ENCODE assay signal across 10 cellular contexts in the genomic region with DNA sequence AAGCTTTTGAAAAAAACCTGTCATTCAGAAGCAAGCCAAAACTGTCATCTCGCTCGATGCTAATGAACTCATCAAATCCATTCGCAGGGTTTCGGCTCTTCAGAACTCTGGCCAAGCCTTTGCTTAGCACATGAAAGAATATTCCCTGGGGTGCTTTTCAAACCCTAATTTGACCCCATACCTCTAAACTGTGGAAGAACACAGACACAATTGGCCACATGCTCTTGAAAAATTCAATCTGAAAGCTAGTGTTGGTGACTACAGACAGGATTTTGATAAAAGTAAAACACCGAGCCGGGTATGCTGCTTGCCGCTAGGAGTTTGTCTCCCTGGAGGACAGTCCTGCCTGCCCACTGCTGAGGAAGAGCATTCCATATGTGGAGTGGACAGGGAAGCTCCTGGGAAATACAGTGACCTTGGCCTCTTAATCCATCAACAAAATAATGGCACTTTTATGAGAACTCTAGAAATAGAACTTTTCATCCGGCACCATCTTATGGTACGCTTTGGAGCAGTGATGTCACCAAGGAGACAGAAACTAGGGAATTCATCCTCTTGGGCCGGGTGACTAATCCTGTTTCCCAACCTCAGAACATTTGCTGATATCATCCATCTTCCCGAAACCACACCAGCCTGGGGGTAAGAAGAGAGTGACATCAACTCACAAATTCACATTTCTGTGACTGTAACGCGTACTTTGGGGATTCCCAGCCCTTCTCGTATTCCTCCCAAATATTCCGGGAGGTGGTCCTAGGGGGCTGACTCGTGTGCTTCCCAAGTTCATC. TPM values are rescaled to one million over a fixed set of nuclear protein-coding genes. Genes with fewer than 3 reads are reported as not detected.
DNase-seq lines count a peak whose midpoint lies in the region; ATAC-seq, FAIRE-seq and TF ChIP-seq lines count a peak whose summit lies in the region.
"Had no signal": no experiment of that assay in that cellular context is flagged by ENCODE, and none has a peak within 500 bp of the region (broad histone marks: within the 10 kb centered on the region; RNA-seq: fewer than 3 reads in every experiment).

No MANE protein-coding gene starts in this region.

- no peaks in the 10 kb centered on the region; the same call in 1 of the 2 replicates for H4K20me1 ChIP-seq in K562 (replicated peaks; ENCODE audit: control insufficient read depth, insufficient read depth, low read length)

- CTCF ChIA-PET in K562 (lab: Yijun Ruan, JAX; ENCODE audit: low intra/inter-chr PET ratio) = no interaction called here

- TF ChIP-seq EP300 in K562 (IDR thresholded peaks at IDR 0.05; ENCODE audit: low read length) = no peak

- H3K9me3 ChIP-seq in left ventricle myocardium inferior (replicated peaks) = no peaks in the 10 kb centered on the region
- H3K9me3 ChIP-seq in K562 (replicated peaks; ENCODE audit: control insufficient read depth, insufficient read depth, low read depth, low read length) = no peaks in the 10 kb centered on the region
- H3K9me3 ChIP-seq in iPS-18a (ENCODE audit: control insufficient read depth, low read depth, low read length) = no peaks in the 10 kb centered on the region
- no peaks in the 10 kb centered on the region for H3K9me3 ChIP-seq in vagina
- H3K9me3 ChIP-seq: thoracic aorta had no signal

- intact Hi-C loops in left ventricle myocardium inferior (cut with micrococcal nuclease) = loop anchor here (10.0 kb wide), 1 partner anchor 106 kb away; no protein-coding TSS in a partner anchor
- intact Hi-C loops in Right ventricle myocardium inferior (cut with DNase I) = no loop called here
- intact Hi-C loops in K562 (cut with micrococcal nuclease) = loop anchor here (10.0 kb wide), 2 partner anchors 186 to 576 kb away; no protein-coding TSS in a partner anchor
- intact Hi-C loops in vagina (cut with DNase I) = loop anchor here (5.0 kb wide), 1 partner anchor 243 kb away; no protein-coding TSS in a partner anchor

- no peak for ATAC-seq in Right ventricle myocardium inferior
- no peak for ATAC-seq in K562
- ATAC-seq in GM19395 (IDR thresholded peaks at IDR 0.05; ENCODE audit: unreplicated experiment) = no peak

- no peaks in the 10 kb centered on the region for H3K9me1 ChIP-seq in K562 (ENCODE audit: control insufficient read depth, insufficient read depth, low read length)

- H3K4me1 ChIP-seq in left ventricle myocardium inferior (peaks cover 37% of the 10 kb centered on the region), K562 (replicated peaks in 1 of 2; ENCODE audit: control insufficient read depth in 2 of 2, insufficient read depth in 2 of 2, low read length in 2 of 2) (peaks cover 0 to 5% of the 10 kb centered on the region in 2 experiments; a peak in 3 of 5 replicates), iPS-18a (ENCODE audit: control insufficient read depth, low read depth, low read length) (peaks cover 26% of the 10 kb centered on the region), vagina (peaks cover 63% of the 10 kb centered on the region)

- H3K9ac ChIP-seq in K562 (ENCODE audit: insufficient read depth in 1 of 2, low read depth in 2 of 2, low read length in 2 of 2) (no peak overlapping the region), iPS-18a (ENCODE audit: low read length) (peak overlapping the region; percentile 21)

- no peak overlapping the region for H3K4me3 ChIP-seq in left ventricle myocardium inferior
- H3K4me3 ChIP-seq in K562 = no peak overlapping the region
- peak overlapping the region; percentile 33 for H3K4me3 ChIP-seq in iPS-18a (ENCODE audit: low read length)
- H3K4me3 ChIP-seq in vagina = no peak overlapping the region
- H3K4me3 ChIP-seq: thoracic aorta had no signal

- TF ChIP-seq POLR2A in K562 (conservative IDR thresholded peaks at IDR 0.05) (no peak), vagina (IDR thresholded peaks at IDR 0.05) (no peak)

- no peak overlapping the region for H2AFZ ChIP-seq in K562 (ENCODE audit: low read depth, low read length)

- H3K27me3 ChIP-seq in left ventricle myocardium inferior (ENCODE audit: low read depth) (no peaks in the 10 kb centered on the region), K562 (ENCODE audit: control insufficient read depth in 2 of 2, insufficient read depth in 2 of 2, low read length in 2 of 2) (peaks cover 34 to 63% of the 10 kb centered on the region in 2 experiments), iPS-18a (ENCODE audit: control insufficient read depth, insufficient read depth, low read length) (peaks cover 34% of the 10 kb centered on the region), vagina (no peaks in the 10 kb centered on the region)

- in situ Hi-C loops in K562 (cut with MboI) = loop anchor here (10.0 kb wide), 2 partner anchors 396 to 566 kb away; no protein-coding TSS in a partner anchor

- peak overlapping the region; percentile 4 for H3K27ac ChIP-seq in left ventricle myocardium inferior (replicated peaks)
- H3K27ac ChIP-seq in K562 (ENCODE audit: extremely low read depth, low read depth, low read length) = no peak overlapping the region
- peak overlapping the region; percentile 10 for H3K27ac ChIP-seq in iPS-18a (ENCODE audit: low read length)
- peak overlapping the region; percentile 65 for H3K27ac ChIP-seq in vagina
- H3K27ac ChIP-seq: thoracic aorta had no signal

- H3K36me3 ChIP-seq in left ventricle myocardium inferior (no peaks in the 10 kb centered on the region), K562 (ENCODE audit: control insufficient read depth, insufficient read depth, low read length) (no peaks in the 10 kb centered on the region), iPS-18a (ENCODE audit: control insufficient read depth, low read depth, low read length) (no peaks in the 10 kb centered on the region), vagina (no peaks in the 10 kb centered on the region)
- H3K36me3 ChIP-seq: thoracic aorta had no signal

- no TSS peak for BruUV-seq in K562 (replicated peaks; lab: Mats Ljungman, UMichigan)

- POLR2A ChIA-PET in K562 (lab: Yijun Ruan, JAX) = interaction anchor here (0.7 to 1.1 kb wide), 4 partner anchors 14 to 101 kb away, joined by 3 read pairs; no protein-coding TSS in a partner anchor

- FAIRE-seq in K562 (lab: Jason Lieb, UNC) = no peak

- DNase-seq in left ventricle myocardium inferior (no peak), Right ventricle myocardium inferior (ENCODE audit: missing footprints) (no peak), K562 (ENCODE audit: extremely low read depth in 1 of 4, low spot score in 3 of 4) (no peak), vagina (ENCODE audit: extremely low spot score in 2 of 2) (no peak), HuH-7 (ENCODE audit: low spot score) (no peak)
- DNase-seq in activated CD4-positive, alpha-beta T cell treated with anti-CD3 and anti-CD28 coated beads for 1 hour = no peak
- DNase-seq: stimulated activated CD4-positive, alpha-beta T cell treated with anti-CD3 and anti-CD28 coated beads, Interleukin-12 subunit alpha, Interleukin-12 subunit beta, amount 100 ng/mL, for 4 hours had no signal

- TF ChIP-seq CTCF in left ventricle myocardium inferior (IDR thresholded peaks at IDR 0.05; ENCODE audit: borderline replicate concordance) (no peak), K562 (IDR thresholded peaks at IDR 0.05 in 2 of 3, conservative IDR thresholded peaks at IDR 0.05 in 1 of 3; ENCODE audit: insufficient read depth in 2 of 3, low read depth in 1 of 3, low read length in 3 of 3) (no peak), vagina (IDR thresholded peaks at IDR 0.05) (no peak)

- no peak overlapping the region for H3K4me2 ChIP-seq in K562 (ENCODE audit: insufficient read depth, low read length)

- no peak for TF ChIP-seq RAD21 in K562 (CRISPR knock-in tag; conservative IDR thresholded peaks at IDR 0.05 in 1 of 2, IDR thresholded peaks at IDR 0.05 in 1 of 2)

- WGBS in K562 (ENCODE audit: insufficient coverage, low coverage, missing lambda C conversion rate) = 12% methylated on average over 16 of the region's 16 CpGs

- H3K79me2 ChIP-seq in K562 (ENCODE audit: control insufficient read depth, insufficient read depth, low read length) = no peaks in the 10 kb centered on the region

TF ChIP-seq in K562, 482 proteins besides CTCF, POLR2A, EP300 and RAD21 (continues in another document):
- no peak for TF ChIP-seq CEBPG (CRISPR knock-in tag; IDR thresholded peaks at IDR 0.05)
- peak in 1 of 2 experiments; percentile 50; a peak in 1 of 4 replicates for TF ChIP-seq CEBPG (tag; conservative IDR thresholded peaks at IDR 0.05 in 1 of 2, IDR thresholded peaks at IDR 0.05 in 1 of 2)
- TF ChIP-seq KLF16 (IDR thresholded peaks at IDR 0.05) = no peak
- peak; percentile 31 for TF ChIP-seq RFX1 (IDR thresholded peaks at IDR 0.05)
- TF ChIP-seq WHSC1 (IDR thresholded peaks at IDR 0.05; ENCODE audit: low read length) = no peak
- peak; percentile 77 for TF ChIP-seq FOSL1 (tag; conservative IDR thresholded peaks at IDR 0.05)
- peak; percentile 12; the same call in 1 of the 2 replicates for TF ChIP-seq JUND (IDR thresholded peaks at IDR 0.05; ENCODE audit: borderline replicate concordance, low read depth, low read length)
- no peak; the same call in 2 of the 3 replicates for TF ChIP-seq JUND (tag; IDR thresholded peaks at IDR 0.05; ENCODE audit: borderline replicate concordance, low read depth, low read length)

RNA-seq across cellular contexts. Expression of gene MTURN, which starts 34.2 kb away (rescaled TPM):
- 21.3 TPM for total RNA-seq in left ventricle myocardium inferior
- total RNA-seq in Right ventricle myocardium inferior = 15.7 TPM
- total RNA-seq in K562 (2011; cell fraction: chromatin; rRNA removed; ENCODE audit: low replicate concordance) = 10.7 and 25.4 TPM in 2 replicates
- 8.7 and 10.9 TPM in 2 replicates for total RNA-seq in K562 (2011; cell fraction: nucleolus; rRNA removed)
- total RNA-seq in K562 (2011; cell fraction: nucleoplasm; rRNA removed) = 20.8 and 31.9 TPM in 2 replicates
- total RNA-seq in K562 (2014; rRNA removed) = 8.8 and 10.0 TPM in 2 replicates
- 6.4 and 7.8 TPM in 2 replicates for total RNA-seq in K562 (2014; rRNA removed; fragmentation: Illumina TruSeq; extraction: Trizol)
- total RNA-seq in K562 (2015; rRNA removed; fragmentation: Illumina TruSeq; extraction: Trizol) = 1.4 and 1.6 TPM in 2 replicates
- 5.0 and 7.7 TPM in 2 replicates for total RNA-seq in K562 (2021)
- 9.2 and 14.8 TPM in 2 replicates for polyA plus RNA-seq in K562 (2011; rRNA removed)
- 5.6 and 7.0 TPM in 2 replicates for polyA plus RNA-seq in K562 (2011; cell fraction: cytosol; rRNA removed)
- polyA plus RNA-seq in K562 (2011; cell fraction: nucleus; rRNA removed) = 23.8 and 26.1 TPM in 2 replicates
- 3.4 and 5.4 TPM in 2 replicates for polyA plus RNA-seq in K562 (2012)
- 5.3 TPM in 2 replicates for polyA plus RNA-seq in K562 (2014; fragmentation: Illumina TruSeq; extraction: Trizol)
- 1 to 10 TPM in 1 of 2 experiments, under 1 TPM in 1; 0.94 to 1.0 TPM for polyA plus RNA-seq in K562 (2014; fragmentation: Nextera tagmentation; extraction: Ambion mirVana)
- polyA plus RNA-seq in K562 (2014; rRNA removed) = 6.5 and 8.0 TPM in 2 replicates
- polyA minus RNA-seq in K562 (2011; rRNA and poly(A)+ RNA removed) = 9.0 and 14.6 TPM in 2 replicates
- polyA minus RNA-seq in K562 (2011; cell fraction: cytosol; rRNA and poly(A)+ RNA removed) = 1.7 and 6.6 TPM in 2 replicates
- 7.0 and 9.3 TPM in 2 replicates for polyA minus RNA-seq in K562 (2011; cell fraction: nucleus; rRNA and poly(A)+ RNA removed)
- 44.2 TPM for total RNA-seq in vagina
